1 cellular context compared by ENCODE assay signal in the genomic region with DNA sequence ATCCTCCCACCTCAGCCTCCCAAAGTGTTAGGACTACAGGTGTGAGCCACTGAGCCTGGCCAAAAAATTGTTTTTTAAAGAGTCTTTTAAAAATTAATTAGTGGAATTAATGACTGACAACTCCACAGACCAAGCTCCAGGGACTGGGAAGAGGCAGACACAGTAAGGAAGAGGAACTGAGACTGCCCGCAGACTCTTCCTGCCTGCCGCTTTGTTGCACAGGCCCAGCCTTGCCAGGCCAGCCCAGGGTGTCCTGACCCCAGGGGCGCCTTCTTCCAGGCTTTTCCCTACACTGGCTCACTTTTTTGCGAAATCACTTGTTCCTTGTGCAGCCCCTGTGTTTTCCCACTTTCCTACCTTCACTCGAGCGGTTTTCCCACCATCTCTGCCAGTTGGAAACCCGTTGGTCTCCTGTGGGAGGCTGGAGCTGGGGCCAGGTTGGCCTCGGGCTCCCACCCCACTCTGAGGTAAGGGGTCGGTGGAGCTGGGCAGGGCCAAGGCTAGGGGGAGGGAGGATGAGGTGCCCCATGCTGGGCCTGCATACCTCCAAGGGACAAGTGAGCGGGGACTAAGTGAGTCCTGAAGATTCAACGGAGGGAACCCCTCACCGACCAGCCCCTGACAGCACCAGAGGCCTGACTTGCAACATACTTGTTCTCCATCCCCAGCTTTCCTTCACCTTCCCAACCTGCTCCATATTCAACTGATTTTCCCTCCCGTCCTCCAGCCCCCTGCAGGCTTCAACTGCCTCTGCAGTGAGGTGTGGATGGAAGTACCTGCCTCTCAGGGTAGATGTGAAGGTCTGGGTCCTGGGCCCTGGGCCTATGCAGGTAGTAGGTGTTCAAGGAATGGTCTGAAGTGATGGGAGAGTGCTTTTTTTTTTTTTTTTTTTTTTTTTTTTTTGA.
TF ChIP-seq lines count a peak whose summit lies in the region.

No MANE protein-coding gene starts in this region.

TF ChIP-seq in HCT116, 20 proteins besides CTCF, POLR2A, EP300 and RAD21:
- no peak for TF ChIP-seq EGR1 (IDR thresholded peaks at IDR 0.05; ENCODE audit: low read depth)
